11 cellular contexts compared by ENCODE assay signal in the genomic region with DNA sequence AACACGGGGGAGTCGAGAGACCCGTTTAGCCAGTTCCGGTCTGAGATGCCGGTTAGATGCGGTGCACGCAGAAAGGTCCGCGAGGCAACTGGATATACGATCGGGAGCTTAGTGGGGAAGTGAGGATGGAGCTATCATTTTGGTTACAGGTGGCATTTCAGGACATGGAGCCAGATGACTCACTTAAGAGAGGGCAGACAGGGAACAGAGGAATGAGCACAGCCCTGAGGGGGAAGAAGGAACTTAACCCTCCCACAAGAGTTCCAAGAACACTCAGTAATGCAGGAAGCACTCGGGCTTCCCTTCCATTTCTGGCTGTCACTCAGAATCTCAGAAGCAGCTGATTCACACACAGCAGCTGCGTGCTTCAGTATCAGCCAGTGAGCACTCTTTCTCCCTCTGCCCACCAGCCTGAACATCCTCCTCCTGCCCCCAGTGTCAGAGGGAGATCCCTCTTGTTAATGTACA. TPM values are rescaled to one million over a fixed set of nuclear protein-coding genes. Genes with fewer than 3 reads are reported as not detected.
DNase-seq lines count a peak whose midpoint lies in the region; TF ChIP-seq lines count a peak whose summit lies in the region.
"Had no signal": no experiment of that assay in that cellular context is flagged by ENCODE, and none has a peak within 500 bp of the region (broad histone marks: within the 10 kb centered on the region; RNA-seq: fewer than 3 reads in every experiment).

No MANE protein-coding gene starts in this region.

- H3K36me3 Mint-ChIP-seq in activated naive CD4-positive, alpha-beta T cell treated with anti-CD3 and anti-CD28 coated beads for 36 hours (ENCODE audit: low read depth) = no peaks in the 10 kb centered on the region

- no peaks in the 10 kb centered on the region for H3K27me3 Mint-ChIP-seq in activated naive CD4-positive, alpha-beta T cell treated with anti-CD3 and anti-CD28 coated beads for 36 hours (ENCODE audit: low read depth)

- TF ChIP-seq CTCF in BE2C (IDR thresholded peaks at IDR 0.05; ENCODE audit: low read depth, low read length) = no peak

- no peaks in the 10 kb centered on the region for H3K4me1 Mint-ChIP-seq in activated naive CD4-positive, alpha-beta T cell treated with anti-CD3 and anti-CD28 coated beads for 36 hours (ENCODE audit: low read depth)

- peak; percentile 41 for DNase-seq in DMS53 (lab: John Stamatoyannopoulos, UW)
- no peak for DNase-seq in DMS53 treated with DMSO at 0.1 percent for 48 hours (lab: John Stamatoyannopoulos, UW; ENCODE audit: unreplicated experiment)
- peak; percentile 72 for DNase-seq in amniotic epithelial cell (ENCODE audit: low read depth)
- peak; percentile 59 for DNase-seq in glomerular visceral epithelial cell (ENCODE audit: extremely low spot score)
- DNase-seq in BE2C = no peak
- no peak for DNase-seq in stimulated activated CD4-positive, alpha-beta T cell treated with anti-CD3 and anti-CD28 coated beads, Interleukin-4, amount 100 ng/mL, for 24 hours
- DNase-seq in activated naive CD4-positive, alpha-beta T cell treated with anti-CD3 and anti-CD28 coated beads for 36 hours = no peak
- DNase-seq: gastrocnemius medialis, Kasumi-1 had no signal

- no peaks in the 10 kb centered on the region for H3K4me1 ChIP-seq in skeletal muscle satellite cell (ENCODE audit: control insufficient read depth, insufficient read depth, low read length)
- no peaks in the 10 kb centered on the region for H3K4me1 ChIP-seq in BE2C
- H3K4me1 ChIP-seq: gastrocnemius medialis had no signal

- no peak overlapping the region for H3K27ac Mint-ChIP-seq in activated naive CD4-positive, alpha-beta T cell treated with anti-CD3 and anti-CD28 coated beads for 36 hours

- H3K4me3 Mint-ChIP-seq in activated naive CD4-positive, alpha-beta T cell treated with anti-CD3 and anti-CD28 coated beads for 36 hours = no peak overlapping the region

- intact Hi-C loops in activated naive CD4-positive, alpha-beta T cell treated with anti-CD3 and anti-CD28 coated beads for 36 hours (cut with micrococcal nuclease) = no loop called here

- H3K36me3 ChIP-seq in skeletal muscle satellite cell (ENCODE audit: insufficient read depth, low read length) (no peaks in the 10 kb centered on the region), BE2C (no peaks in the 10 kb centered on the region)
- H3K36me3 ChIP-seq: gastrocnemius medialis had no signal

- peak overlapping the region; percentile 53 for H3K4me2 ChIP-seq in skeletal muscle satellite cell (ENCODE audit: low read length)

- CTCF ChIA-PET in activated naive CD4-positive, alpha-beta T cell treated with anti-CD3 and anti-CD28 coated beads for 36 hours (lab: Charles Lee) = no interaction called here

- H3K9me3 ChIP-seq in skeletal muscle satellite cell (replicated peaks; ENCODE audit: low read length) (no peaks in the 10 kb centered on the region), BE2C (no peaks in the 10 kb centered on the region)
- H3K9me3 ChIP-seq: gastrocnemius medialis, thoracic aorta had no signal

- peak overlapping the region; percentile 23 for H3K4me3 ChIP-seq in skeletal muscle satellite cell (ENCODE audit: low read length)
- no peak overlapping the region for H3K4me3 ChIP-seq in BE2C (ENCODE audit: low read depth, low read length)
- H3K4me3 ChIP-seq: gastrocnemius medialis, thoracic aorta had no signal

- H3K9ac ChIP-seq in skeletal muscle satellite cell (ENCODE audit: low read depth, low read length) = no peak overlapping the region

- no peaks in the 10 kb centered on the region for H3K9me3 Mint-ChIP-seq in activated naive CD4-positive, alpha-beta T cell treated with anti-CD3 and anti-CD28 coated beads for 36 hours

- H3K27me3 ChIP-seq in skeletal muscle satellite cell (ENCODE audit: control insufficient read depth, insufficient read depth, low read length) (no peaks in the 10 kb centered on the region), BE2C (no peaks in the 10 kb centered on the region)
- H3K27me3 ChIP-seq: gastrocnemius medialis had no signal

RNA-seq across cellular contexts. Expression of gene EFCAB6, which starts 34.9 kb away (rescaled TPM):
- 0.66 and 1.8 TPM in 2 replicates for total RNA-seq in skeletal muscle satellite cell (2012; rRNA removed)
- polyA plus RNA-seq in BE2C (2012; ENCODE audit: insufficient read depth, insufficient read length, low read depth) = 0.45 TPM
- total RNA-seq in activated naive CD4-positive, alpha-beta T cell treated with anti-CD3 and anti-CD28 coated beads for 36 hours = under 1 TPM; 0.15 to 0.21 TPM

Comparison
In these comparisons a context has a peak if more than half of its experiments do, and no peak if none do; other contexts are left out.
1. DNase-seq: peak in DMS53 (single experiment), amniotic epithelial cell (single experiment) and glomerular visceral epithelial cell (single experiment); none in DMS53 treated with DMSO at 0.1 percent for 48 hours (single experiment), BE2C (single experiment), stimulated activated CD4-positive, alpha-beta T cell treated with anti-CD3 and anti-CD28 coated beads, Interleukin-4, amount 100 ng/mL, for 24 hours (single experiment) and activated naive CD4-positive, alpha-beta T cell treated with anti-CD3 and anti-CD28 coated beads for 36 hours (single experiment).